27 cellular contexts compared by ENCODE assay signal in genomic region chr6:148105695-148106094, GRCh38.
"Had no signal": no experiment of that assay in that cellular context is flagged by ENCODE, and none has a peak within 500 bp of the region (broad histone marks: within the 10 kb centered on the region; RNA-seq: fewer than 3 reads in every experiment).

No MANE protein-coding gene starts in this region.

- H3K9me3 ChIP-seq: heart left ventricle, lower lobe of right lung, mucosa of descending colon, prostate gland, right atrium auricular region, testis, tibial artery, upper lobe of left lung had no signal

- H3K4me1 Mint-ChIP-seq: immature natural killer cell; naive B cell; stimulated activated memory B cell treated with anti-CD40 and anti-IgM and Interleukin-4, amounts not matched to agents 10 μg/mL and 1 μg/mL and 100 μg/mL, for 72 hours had no signal

- H3K36me3 ChIP-seq: gastroesophageal sphincter, heart left ventricle, lower lobe of right lung, prostate gland, right atrium auricular region, tibial artery, upper lobe of left lung had no signal

- H3K4me3 Mint-ChIP-seq: immature natural killer cell; naive B cell; natural killer cell treated with Interleukin-12 subunit alpha and Interleukin-12 subunit beta and Interleukin-15 and Interleukin-18, amount 100 ng/mL, for 72 hours; neural crest cell; stimulated activated memory B cell treated with anti-CD40 and anti-IgM and Interleukin-4, amounts not matched to agents 10 μg/mL and 1 μg/mL and 100 μg/mL, for 72 hours had no signal

- H3K4me3 ChIP-seq: dorsolateral prefrontal cortex, gastroesophageal sphincter, heart left ventricle, hepatocyte, lower lobe of right lung, mucosa of descending colon, prostate gland, right atrium auricular region, testis, tibial artery, upper lobe of left lung had no signal

- H3K4me1 ChIP-seq: gastroesophageal sphincter, heart left ventricle, prostate gland, right atrium auricular region, testis, tibial artery had no signal

- H3K9me3 Mint-ChIP-seq: neural crest cell had no signal

- H3K27me3 ChIP-seq: dorsolateral prefrontal cortex, gastroesophageal sphincter, heart left ventricle, hepatocyte, right atrium auricular region, testis, tibial artery, upper lobe of left lung had no signal

- H3K27ac ChIP-seq: dorsolateral prefrontal cortex, epithelial cell of prostate, gastroesophageal sphincter, heart left ventricle, hepatocyte, lower lobe of right lung, prostate gland, right atrium auricular region, testis, tibial artery, upper lobe of left lung had no signal

- DNase-seq: dorsolateral prefrontal cortex; effector CD4-positive, alpha-beta T cell; foreskin fibroblast; heart left ventricle; immature natural killer cell; islet precursor cell; left ventricle myocardium superior; lower lobe of right lung; mucosa of descending colon; naive B cell; stimulated activated CD4-positive, alpha-beta T cell treated with anti-CD3 and anti-CD28 coated beads, Interleukin-2, amount 100 ng/mL, for 24 hours; stimulated activated CD4-positive, alpha-beta T cell treated with anti-CD3 and anti-CD28 coated beads, Interleukin-4, amount 100 ng/mL, for 4 hours; stimulated activated naive CD8-positive, alpha-beta T cell treated with anti-CD3 and anti-CD28 coated beads, Interleukin-15, Interleukin-2, amounts not matched to agents 100 U/mL and 50 U/mL, for 24 hours; substantia nigra; testis; tibial artery; upper lobe of left lung had no signal

- H3K27ac Mint-ChIP-seq: immature natural killer cell; naive B cell; natural killer cell treated with Interleukin-12 subunit alpha and Interleukin-12 subunit beta and Interleukin-15 and Interleukin-18, amount 100 ng/mL, for 72 hours; stimulated activated memory B cell treated with anti-CD40 and anti-IgM and Interleukin-4, amounts not matched to agents 10 μg/mL and 1 μg/mL and 100 μg/mL, for 72 hours had no signal

- ATAC-seq: esophagus mucosa; gastroesophageal sphincter; heart left ventricle; left ventricle myocardium superior; lower lobe of right lung; mucosa of descending colon; natural killer cell treated with Interleukin-12 subunit alpha and Interleukin-12 subunit beta and Interleukin-15 and Interleukin-18, amount 100 ng/mL, for 72 hours; sciatic nerve; stimulated activated memory B cell treated with anti-CD40 and anti-IgM and Interleukin-4, amounts not matched to agents 10 μg/mL and 1 μg/mL and 100 μg/mL, for 72 hours; stimulated activated naive CD8-positive, alpha-beta T cell treated with anti-CD3 and anti-CD28 coated beads, Interleukin-15, Interleukin-2, amounts not matched to agents 100 U/mL and 50 U/mL, for 24 hours had no signal

- H3K36me3 Mint-ChIP-seq: immature natural killer cell; naive B cell; natural killer cell treated with Interleukin-12 subunit alpha and Interleukin-12 subunit beta and Interleukin-15 and Interleukin-18, amount 100 ng/mL, for 72 hours; stimulated activated memory B cell treated with anti-CD40 and anti-IgM and Interleukin-4, amounts not matched to agents 10 μg/mL and 1 μg/mL and 100 μg/mL, for 72 hours had no signal

- H2AFZ ChIP-seq: hepatocyte had no signal

- H3K4me2 ChIP-seq: hepatocyte had no signal

- H3K79me2 ChIP-seq: hepatocyte had no signal
